Comparison of ENCODE assay signal across 26 cellular contexts in genomic region chr2:121473502-121473901, GRCh38. TPM values are rescaled to one million over a fixed set of nuclear protein-coding genes. Genes with fewer than 3 reads are reported as not detected.
A peak's percentile ranks its signal among the peaks of the same experiment; 100 is the strongest.
DNase-seq lines count a peak whose midpoint lies in the region; ATAC-seq, FAIRE-seq and TF ChIP-seq lines count a peak whose summit lies in the region.
"Had no signal": no experiment of that assay in that cellular context is flagged by ENCODE, and none has a peak within 500 bp of the region (broad histone marks: within the 10 kb centered on the region; RNA-seq: fewer than 3 reads in every experiment).

No MANE protein-coding gene starts in this region.

- POLR2A ChIA-PET in naive thymus-derived CD4-positive, alpha-beta T cell (lab: Charles Lee) = no interaction called here
- POLR2A ChIA-PET in HepG2 (lab: Yijun Ruan, JAX) = no interaction called here

- no peak for TF ChIP-seq EP300 in HepG2 (IDR thresholded peaks at IDR 0.05; ENCODE audit: low read depth in 2 of 2, low read length in 2 of 2)
- no peak for TF ChIP-seq EP300 in HepG2 (CRISPR knock-in tag; IDR thresholded peaks at IDR 0.05; ENCODE audit: borderline replicate concordance)

- intact Hi-C loops in naive thymus-derived CD4-positive, alpha-beta T cell (cut with micrococcal nuclease) = no loop called here
- intact Hi-C loops in HepG2 (cut with micrococcal nuclease; ENCODE audit: unreplicated experiment) = no loop called here

- TF ChIP-seq CTCF in astrocyte (IDR thresholded peaks at IDR 0.05; ENCODE audit: insufficient read depth, low read depth, low read length) = no peak
- no peak for TF ChIP-seq CTCF in HepG2 (CRISPR knock-in tag; IDR thresholded peaks at IDR 0.05)

- no peak overlapping the region for H3K4me3 ChIP-seq in astrocyte (ENCODE audit: insufficient read depth, low read depth, low read length)
- no peak overlapping the region for H3K4me3 ChIP-seq in naive thymus-derived CD4-positive, alpha-beta T cell (ENCODE audit: low read length)
- H3K4me3 ChIP-seq in thymus (ENCODE audit: low read length) = no peak overlapping the region
- H3K4me3 ChIP-seq in HepG2 (replicated peaks in 1 of 3; ENCODE audit: insufficient read depth in 1 of 3, low read depth in 2 of 3, low read length in 3 of 3) = no peak overlapping the region
- H3K4me3 ChIP-seq: A549, BLaER1, spleen, uterus had no signal

- peak overlapping the region; percentile 36 for H3K27ac Mint-ChIP-seq in activated T-cell treated with anti-CD3 and anti-CD28 coated beads, Interleukin-2, amount 50 U/mL, for 24 hours
- peak overlapping the region; percentile 92 for H3K27ac Mint-ChIP-seq in astrocyte (ENCODE audit: unreplicated experiment)
- peak overlapping the region in 5 of 9 donors; percentile 4 to 26 (median 5) for H3K27ac Mint-ChIP-seq in naive thymus-derived CD4-positive, alpha-beta T cell
- H3K27ac Mint-ChIP-seq: activated B cell treated with CpG ODN at 0.5 μM for 24 hours; activated naive CD4-positive, alpha-beta T cell treated with anti-CD3 and anti-CD28 coated beads, Interleukin-2, amount 50 U/mL, for 72 hours; activated T-helper 1 cell treated with anti-CD3 and anti-CD28 coated beads, Interleukin-12 subunit alpha, Interleukin-12 subunit beta, Interleukin-2, Interleukin-4 antibody, amounts not matched to agents 30 ng/mL and 10 ng/mL and 1 ng/mL, durations not matched to agents 14 hours and 24 hours and 36 hours had no signal

- DNase-seq in activated T-cell treated with anti-CD3 and anti-CD28 coated beads, Interleukin-2, amount 50 U/mL, for 24 hours = no peak
- DNase-seq in activated T-cell treated with anti-CD3 and anti-CD28 coated beads, Interleukin-2, amount 50 U/mL, for 48 hours = no peak
- no peak for DNase-seq in astrocyte (ENCODE audit: low read depth)
- DNase-seq in naive thymus-derived CD4-positive, alpha-beta T cell = no peak
- no peak for DNase-seq in DMS153 (lab: John Stamatoyannopoulos, UW)
- no peak for DNase-seq in HepG2 (ENCODE audit: low spot score)
- no peak for DNase-seq in GM12892 (ENCODE audit: insufficient read length)
- DNase-seq: activated B cell treated with CpG ODN at 0.5 μM for 24 hours; DMS 273 treated with DMSO at 0.1 percent for 48 hours; GF-D8; NCI-H187; NCI-H510A; spleen; stimulated activated CD4-positive, alpha-beta T cell treated with anti-CD3 and anti-CD28 coated beads, Interleukin-4, amount 100 ng/mL, for 4 hours; uterus had no signal

- no peaks in the 10 kb centered on the region for H3K9me3 Mint-ChIP-seq in activated T-cell treated with anti-CD3 and anti-CD28 coated beads, Interleukin-2, amount 50 U/mL, for 24 hours
- H3K9me3 Mint-ChIP-seq in astrocyte (ENCODE audit: unreplicated experiment) = no peaks in the 10 kb centered on the region
- peaks cover 0 to 2% (median 0%) of the 10 kb centered on the region in 11 donors for H3K9me3 Mint-ChIP-seq in naive thymus-derived CD4-positive, alpha-beta T cell
- H3K9me3 Mint-ChIP-seq: activated B cell treated with CpG ODN at 0.5 μM for 24 hours; activated naive CD4-positive, alpha-beta T cell treated with anti-CD3 and anti-CD28 coated beads, Interleukin-2, amount 50 U/mL, for 72 hours; activated T-helper 1 cell treated with anti-CD3 and anti-CD28 coated beads, Interleukin-12 subunit alpha, Interleukin-12 subunit beta, Interleukin-2, Interleukin-4 antibody, amounts not matched to agents 30 ng/mL and 10 ng/mL and 1 ng/mL, durations not matched to agents 14 hours and 24 hours and 36 hours had no signal

- H2AFZ ChIP-seq in astrocyte (ENCODE audit: low read depth, low read length) = no peak overlapping the region
- no peak overlapping the region for H2AFZ ChIP-seq in HepG2 (ENCODE audit: low read length)

- H3K4me3 Mint-ChIP-seq in activated T-cell treated with anti-CD3 and anti-CD28 coated beads, Interleukin-2, amount 50 U/mL, for 24 hours = no peak overlapping the region
- no peak overlapping the region for H3K4me3 Mint-ChIP-seq in astrocyte (ENCODE audit: unreplicated experiment)
- no peak overlapping the region for H3K4me3 Mint-ChIP-seq in naive thymus-derived CD4-positive, alpha-beta T cell
- H3K4me3 Mint-ChIP-seq: activated B cell treated with CpG ODN at 0.5 μM for 24 hours; activated T-helper 1 cell treated with anti-CD3 and anti-CD28 coated beads, Interleukin-12 subunit alpha, Interleukin-12 subunit beta, Interleukin-2, Interleukin-4 antibody, amounts not matched to agents 30 ng/mL and 10 ng/mL and 1 ng/mL, durations not matched to agents 14 hours and 24 hours and 36 hours had no signal

- in situ Hi-C loops in HepG2 (cut with HindIII; ENCODE audit: extremely low pct_ligation_motif_present, low pct_unique_long_range_greater_than_20kb) = no loop called here

- no TSS peak for BruUV-seq in HepG2 (replicated peaks; lab: Mats Ljungman, UMichigan)

- FAIRE-seq in astrocyte (lab: Jason Lieb, UNC) = no peak
- FAIRE-seq in HepG2 (lab: Jason Lieb, UNC) = no peak
- FAIRE-seq in GM12892 (lab: Jason Lieb, UNC) = no peak
- FAIRE-seq: A549, GM19239, RCC 7860 had no signal

- H3K27me3 ChIP-seq in astrocyte (ENCODE audit: insufficient read depth, low read length) = no peaks in the 10 kb centered on the region
- H3K27me3 ChIP-seq in naive thymus-derived CD4-positive, alpha-beta T cell (ENCODE audit: control insufficient read depth in 2 of 2, insufficient read depth in 2 of 2, low read length in 2 of 2) = no peaks in the 10 kb centered on the region
- no peaks in the 10 kb centered on the region for H3K27me3 ChIP-seq in thymus (ENCODE audit: control insufficient read depth, insufficient read depth)
- no peaks in the 10 kb centered on the region for H3K27me3 ChIP-seq in HepG2 (ENCODE audit: control insufficient read depth in 1 of 2, insufficient read depth in 2 of 2, low read length in 2 of 2)
- H3K27me3 ChIP-seq: BLaER1, neutrophil, spleen, uterus had no signal

- ATAC-seq in naive thymus-derived CD4-positive, alpha-beta T cell = no peak
- no peak for ATAC-seq in HepG2
- ATAC-seq: A549; activated naive CD4-positive, alpha-beta T cell treated with anti-CD3 and anti-CD28 coated beads, Interleukin-2, amount 50 U/mL, for 72 hours; SK-N-SH treated with all-trans-retinoic acid at 6 μM for 48 hours had no signal

- H3K36me3 ChIP-seq in astrocyte (ENCODE audit: insufficient read depth, low read length) = peaks cover 15% of the 10 kb centered on the region
- H3K36me3 ChIP-seq in naive thymus-derived CD4-positive, alpha-beta T cell (ENCODE audit: control insufficient read depth in 2 of 3, insufficient read depth in 3 of 3, low read length in 3 of 3) = peaks cover 0 to 28% (median 9%) of the 10 kb centered on the region in 3 experiments
- H3K36me3 ChIP-seq in thymus (ENCODE audit: control insufficient read depth, insufficient read depth) = peaks cover 14% of the 10 kb centered on the region
- peaks cover 14 to 31% of the 10 kb centered on the region in 2 experiments for H3K36me3 ChIP-seq in HepG2 (replicated peaks in 1 of 2; ENCODE audit: control insufficient read depth in 1 of 2, insufficient read depth in 2 of 2, low read length in 2 of 2)
- H3K36me3 ChIP-seq: uterus had no signal

- peaks cover 43% of the 10 kb centered on the region for H3K4me1 Mint-ChIP-seq in activated T-cell treated with anti-CD3 and anti-CD28 coated beads, Interleukin-2, amount 50 U/mL, for 24 hours (ENCODE audit: low read depth)
- peaks cover 41% of the 10 kb centered on the region for H3K4me1 Mint-ChIP-seq in astrocyte (ENCODE audit: low read depth, unreplicated experiment)
- H3K4me1 Mint-ChIP-seq in naive thymus-derived CD4-positive, alpha-beta T cell = peaks cover 20 to 49% (median 30%) of the 10 kb centered on the region in 7 donors

- 95% methylated on average over 2 of the region's 2 CpGs for WGBS in thymus
- 98% methylated on average over 2 of the region's 2 CpGs for WGBS in HepG2 (ENCODE audit: low lambda C conversion rate)

- H3K9ac ChIP-seq in astrocyte (ENCODE audit: low read length) (peak overlapping the region; percentile 9), HepG2 (ENCODE audit: insufficient read depth, low read depth, low read length) (no peak overlapping the region)
- H3K9ac ChIP-seq: BLaER1, KMS-11 had no signal

- no peak overlapping the region for H3K4me2 ChIP-seq in astrocyte (ENCODE audit: low read length)
- no peak overlapping the region for H3K4me2 ChIP-seq in HepG2 (ENCODE audit: low read depth, low read length)
- H3K4me2 ChIP-seq: A549, BLaER1, KMS-11 had no signal

- CTCF ChIA-PET in naive thymus-derived CD4-positive, alpha-beta T cell (lab: Charles Lee) = no interaction called here
- CTCF ChIA-PET in HepG2 (lab: Yijun Ruan, JAX; ENCODE audit: low intra/inter-chr PET ratio, low total read pairs) = no interaction called here

- H3K9me3 ChIP-seq in astrocyte (ENCODE audit: insufficient read depth, low read depth, low read length) (no peaks in the 10 kb centered on the region), thymus (ENCODE audit: control insufficient read depth) (no peaks in the 10 kb centered on the region), HepG2 (ENCODE audit: low read length) (no peaks in the 10 kb centered on the region)
- H3K9me3 ChIP-seq in naive thymus-derived CD4-positive, alpha-beta T cell (ENCODE audit: control insufficient read depth in 2 of 3, low read length in 3 of 3) = no peaks in the 10 kb centered on the region
- H3K9me3 ChIP-seq: A549, BLaER1, neutrophil, spleen, uterus had no signal

- H3K4me1 ChIP-seq in astrocyte (ENCODE audit: insufficient read depth, low read length) (peaks cover 26% of the 10 kb centered on the region), thymus (ENCODE audit: control insufficient read depth, insufficient read depth, low read length) (no peaks in the 10 kb centered on the region), HepG2 (ENCODE audit: insufficient read depth, low read length) (peaks cover 19% of the 10 kb centered on the region)
- peaks cover 0 to 6% of the 10 kb centered on the region in 2 donors for H3K4me1 ChIP-seq in naive thymus-derived CD4-positive, alpha-beta T cell (ENCODE audit: control insufficient read depth in 2 of 2, insufficient read depth in 2 of 2, low read length in 2 of 2)
- H3K4me1 ChIP-seq: uterus had no signal

- H3K79me2 ChIP-seq in astrocyte (ENCODE audit: insufficient read depth, low read length) (peaks cover 43% of the 10 kb centered on the region), HepG2 (ENCODE audit: insufficient read depth, low read length) (peaks cover 8% of the 10 kb centered on the region)

- no peaks in the 10 kb centered on the region for H3K27me3 Mint-ChIP-seq in activated T-cell treated with anti-CD3 and anti-CD28 coated beads, Interleukin-2, amount 50 U/mL, for 24 hours
- H3K27me3 Mint-ChIP-seq in astrocyte (ENCODE audit: low read depth, unreplicated experiment) = no peaks in the 10 kb centered on the region
- no peaks in the 10 kb centered on the region for H3K27me3 Mint-ChIP-seq in naive thymus-derived CD4-positive, alpha-beta T cell
- H3K27me3 Mint-ChIP-seq: activated B cell treated with CpG ODN at 0.5 μM for 24 hours had no signal

- H4K20me1 ChIP-seq in astrocyte (ENCODE audit: insufficient read depth, low read length) (peaks cover 15% of the 10 kb centered on the region), HepG2 (ENCODE audit: insufficient read depth, low read length) (no peaks in the 10 kb centered on the region)

- H3K27ac ChIP-seq in astrocyte (ENCODE audit: low read depth, low read length) = no peak overlapping the region
- no peak overlapping the region for H3K27ac ChIP-seq in naive thymus-derived CD4-positive, alpha-beta T cell (ENCODE audit: low read depth, low read length)
- H3K27ac ChIP-seq in thymus (ENCODE audit: low read depth) = peak overlapping the region; percentile 42
- H3K27ac ChIP-seq in HepG2 (ENCODE audit: extremely low read length, insufficient read depth, low read length) = no peak overlapping the region
- H3K27ac ChIP-seq: A549, BLaER1, KMS-11, neutrophil, uterus had no signal

- no peak for TF ChIP-seq RAD21 in HepG2 (CRISPR knock-in tag; IDR thresholded peaks at IDR 0.05)

- peaks cover 52% of the 10 kb centered on the region for H3K36me3 Mint-ChIP-seq in activated T-cell treated with anti-CD3 and anti-CD28 coated beads, Interleukin-2, amount 50 U/mL, for 24 hours (ENCODE audit: low read depth)
- H3K36me3 Mint-ChIP-seq in astrocyte (ENCODE audit: low read depth, unreplicated experiment) = peaks cover 7% of the 10 kb centered on the region
- peaks cover 13 to 37% (median 18%) of the 10 kb centered on the region in 5 donors for H3K36me3 Mint-ChIP-seq in naive thymus-derived CD4-positive, alpha-beta T cell

- TF ChIP-seq POLR2A in HepG2 (IDR thresholded peaks at IDR 0.05; ENCODE audit: insufficient read depth in 1 of 2, low read depth in 2 of 2, low read length in 2 of 2) (no peak), GM12892 (IDR thresholded peaks at IDR 0.05; ENCODE audit: low read depth, low read length) (no peak)

RNA-seq across cellular contexts. Expression of gene RNU4ATAC, which starts 57.2 kb away (rescaled TPM):
- total RNA-seq in astrocyte (not detected in 2 replicates), HepG2 (2016; rRNA removed; fragmentation: Illumina TruSeq; extraction: Trizol) (71.4 TPM in 1 of 2 replicates, not detected in the other)
- not detected for total RNA-seq in naive thymus-derived CD4-positive, alpha-beta T cell
- polyA plus RNA-seq in naive thymus-derived CD4-positive, alpha-beta T cell = not detected
- polyA plus RNA-seq in thymus (not detected), HepG2 (2011; rRNA removed) (not detected in 2 replicates)
- 442 and 693 TPM in 2 replicates for total RNA-seq in HepG2 (2016; cell fraction: cytosol; rRNA removed; fragmentation: Illumina TruSeq; extraction: Trizol; ENCODE audit: low read depth)
- total RNA-seq in HepG2 (2016; cell fraction: insoluble cytoplasmic fraction; rRNA removed; fragmentation: Illumina TruSeq; extraction: Trizol) = 77.2 and 91.6 TPM in 2 replicates
- 112 TPM in 1 of 2 replicates, not detected in the other for total RNA-seq in HepG2 (2016; cell fraction: membrane; rRNA removed; fragmentation: Illumina TruSeq; extraction: Trizol)
- total RNA-seq in HepG2 (2016; cell fraction: nucleus; rRNA removed; fragmentation: Illumina TruSeq; extraction: Trizol) = 335 and 346 TPM in 2 replicates
- not detected in 2 replicates for polyA plus RNA-seq in HepG2 (2011; cell fraction: cytosol; rRNA removed)
- not detected in 2 replicates for polyA plus RNA-seq in HepG2 (2011; cell fraction: nucleus; rRNA removed)
- polyA plus RNA-seq in HepG2 (2012) = not detected in 2 replicates
- not detected in 2 replicates for polyA plus RNA-seq in HepG2 (2016; cell fraction: cytosol; fragmentation: Illumina TruSeq; extraction: Trizol; ENCODE audit: low read depth)
- polyA plus RNA-seq in HepG2 (2016; cell fraction: insoluble cytoplasmic fraction; fragmentation: Illumina TruSeq; extraction: Trizol; ENCODE audit: low read depth) = not detected in 2 replicates
- polyA plus RNA-seq in HepG2 (2016; cell fraction: membrane; fragmentation: Illumina TruSeq; extraction: Trizol; ENCODE audit: low read depth) = not detected in 2 replicates
- polyA plus RNA-seq in HepG2 (2016; cell fraction: nucleus; fragmentation: Illumina TruSeq; extraction: Trizol; ENCODE audit: insufficient read depth, low read depth) = not detected in 2 replicates
- polyA minus RNA-seq in HepG2 (2011; rRNA and poly(A)+ RNA removed; ENCODE audit: low replicate concordance) = under 0.01 TPM in 2 replicates
- 3,899 and 4,055 TPM in 2 replicates for polyA minus RNA-seq in HepG2 (2011; cell fraction: cytosol; rRNA and poly(A)+ RNA removed)
- under 0.01 TPM in 2 replicates for polyA minus RNA-seq in HepG2 (2011; cell fraction: nucleus; rRNA and poly(A)+ RNA removed)
- not detected for polyA plus RNA-seq in GM12892 (2012; ENCODE audit: missing spikeins)
- total RNA-seq: activated B cell treated with CpG ODN at 0.5 μM for 24 hours; activated naive CD4-positive, alpha-beta T cell treated with anti-CD3 and anti-CD28 coated beads, Interleukin-2, amount 50 U/mL, for 72 hours; activated T-helper 1 cell treated with anti-CD3 and anti-CD28 coated beads, Interleukin-12 subunit alpha, Interleukin-12 subunit beta, Interleukin-2, Interleukin-4 antibody, amounts not matched to agents 30 ng/mL and 10 ng/mL and 1 ng/mL, durations not matched to agents 14 hours and 24 hours and 36 hours; renal cortical epithelial cell had no signal
- polyA plus RNA-seq: A549, spleen had no signal

Comparison
In these comparisons a context has a peak if more than half of its experiments do, and no peak if none do; other contexts are left out.
1. H3K27ac Mint-ChIP-seq: peak in every context shown above with its lines; median percentile 92 in astrocyte; 36 in activated T-cell treated with anti-CD3 and anti-CD28 coated beads, Interleukin-2, amount 50 U/mL, for 24 hours; 5 in naive thymus-derived CD4-positive, alpha-beta T cell.